In the genomic region with DNA sequence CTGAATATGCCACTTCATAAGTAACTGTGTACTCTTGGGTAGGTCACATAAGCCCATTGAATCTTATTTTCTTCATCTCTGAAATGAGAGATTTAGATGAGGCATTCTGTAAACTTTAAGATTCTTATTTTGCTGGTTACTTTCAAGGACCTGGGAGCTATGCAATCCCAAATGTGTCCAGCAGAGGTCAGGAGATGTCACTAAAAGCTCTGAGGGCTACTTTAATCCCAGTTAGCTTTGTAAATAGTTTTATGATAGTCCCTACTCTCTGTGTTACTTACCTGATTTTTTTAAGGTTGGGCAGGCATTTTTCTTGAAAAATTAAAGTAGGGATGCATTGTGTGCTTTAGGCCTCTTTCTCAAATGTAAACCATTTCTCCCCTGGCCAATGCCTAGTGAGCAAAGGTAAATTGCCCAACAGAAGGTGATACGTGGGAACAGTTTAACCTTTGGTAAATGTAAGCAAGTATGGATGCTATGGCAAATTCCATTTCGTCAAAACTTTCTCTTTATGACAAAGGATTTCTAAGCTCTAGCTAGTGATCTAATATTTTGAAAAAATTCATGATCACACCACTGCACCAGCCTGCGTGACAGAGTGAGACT, we compare ENCODE assay signal across 8 cellular contexts. TPM values are rescaled to one million over a fixed set of nuclear protein-coding genes. Genes with fewer than 3 reads are reported as not detected.
A peak's percentile ranks its signal among the peaks of the same experiment; 100 is the strongest.
DNase-seq lines count a peak whose midpoint lies in the region; ATAC-seq and TF ChIP-seq lines count a peak whose summit lies in the region.

No MANE protein-coding gene starts in this region.

- H3K4me1 ChIP-seq in adrenal gland (replicated peaks in 1 of 2) (no peaks in the 10 kb centered on the region), gastrocnemius medialis (peaks cover 0 to 3% of the 10 kb centered on the region in 2 donors)

- no peaks in the 10 kb centered on the region for H3K36me3 ChIP-seq in adrenal gland (replicated peaks in 1 of 2)
- H3K36me3 ChIP-seq in gastrocnemius medialis, result no peaks in the 10 kb centered on the region

- 60 to 62% (median 61%) methylated on average over 3 of the region's 3 CpGs for WGBS in adrenal gland, 4 donors

- no peak overlapping the region for H3K4me3 ChIP-seq in adrenal gland
- H3K4me3 ChIP-seq in gastrocnemius medialis, result no peak overlapping the region

- CTCF ChIA-PET in GM10248 (lab: Yijun Ruan, JAX), result interaction anchor here (0.6 to 9.7 kb wide), 66 partner anchors 9 to 648 kb away, joined by 3 to 141 read pairs (median 5); partner anchors contain the start of gene WSB1

- no peak for TF ChIP-seq POLR2A in adrenal gland (IDR thresholded peaks at IDR 0.05)
- no peak for TF ChIP-seq POLR2A in gastrocnemius medialis (IDR thresholded peaks at IDR 0.05)

- intact Hi-C loops in adrenal gland (cut with DNase I), result loop anchor here (5.0 to 10.0 kb wide), 2 partner anchors 360 to 368 kb away; no protein-coding TSS in a partner anchor
- intact Hi-C loops in left ventricle myocardium superior (cut with micrococcal nuclease), result loop anchor here (5.0 to 10.0 kb wide), 2 partner anchors 118 to 365 kb away; no protein-coding TSS in a partner anchor
- intact Hi-C loops in gastrocnemius medialis (cut with DNase I; ENCODE audit: low total_unique reads), result loop anchor here (1.0 to 5.0 kb wide), 6 partner anchors 96 to 415 kb away; partner anchors contain the start of gene KSR1

- DNase-seq in GM10248 (ENCODE audit: extremely low spot score) (peak; percentile 64), NCI-H1048 (lab: John Stamatoyannopoulos, UW) (peak; percentile 29), T-helper 1 cell (peak; percentile 41 to 70 (median 60)), adrenal gland (peak; percentile 58 to 95 (median 84)), left ventricle myocardium superior (peak; percentile 59), gastrocnemius medialis (peak; percentile 38 to 70)

- peak; percentile 85 for TF ChIP-seq CTCF in GM10248 (IDR thresholded peaks at IDR 0.05; ENCODE audit: control extremely low read depth, extremely low read depth, low read depth, missing control alignments)
- TF ChIP-seq CTCF in adrenal gland (IDR thresholded peaks at IDR 0.05), result peak; percentile 87 to 95 (median 92)
- TF ChIP-seq CTCF in gastrocnemius medialis (IDR thresholded peaks at IDR 0.05 in 4 of 5, conservative IDR thresholded peaks at IDR 0.05 in 1 of 5), result peak; percentile 87 to 94 (median 92)

- ATAC-seq in left ventricle myocardium superior, result peak; percentile 77
- peak; percentile 87 to 89 for ATAC-seq in gastrocnemius medialis
- no peak for ATAC-seq in GM19455 (IDR thresholded peaks at IDR 0.05; ENCODE audit: unreplicated experiment)
- no peak for ATAC-seq in HG02870 (IDR thresholded peaks at IDR 0.05; ENCODE audit: unreplicated experiment)

- H3K9me3 ChIP-seq in adrenal gland (replicated peaks in 1 of 3) (no peaks in the 10 kb centered on the region), gastrocnemius medialis (no peaks in the 10 kb centered on the region)

- H3K27me3 ChIP-seq in adrenal gland (no peaks in the 10 kb centered on the region), gastrocnemius medialis (no peaks in the 10 kb centered on the region)

- H3K27ac ChIP-seq in adrenal gland, result no peak overlapping the region
- no peak overlapping the region for H3K27ac ChIP-seq in gastrocnemius medialis

- in situ Hi-C loops in gastrocnemius medialis (cut with MboI; ENCODE audit: low sequenced_read_pairs in 4 of 4), result loop anchor here in 3 of 4 donors (5.0 to 25.0 kb wide), 4 partner anchors 250 to 368 kb away; no protein-coding TSS in a partner anchor

- POLR2A ChIA-PET in GM10248 (lab: Yijun Ruan, JAX), result interaction anchor here (1.2 kb wide), 1 partner anchor 96 kb away, joined by 5 read pairs; no protein-coding TSS in a partner anchor

RNA-seq across cellular contexts. Expression of gene WSB1, which starts 57.1 kb away (rescaled TPM):
- 100 to 1,000 TPM in 4 of 8 donors, 10 to 100 TPM in 4; 27.5 to 147 (median 100) TPM for total RNA-seq in adrenal gland
- 10 to 100 TPM; 51.0 to 77.5 (median 76.7) TPM for polyA plus RNA-seq in adrenal gland
- 47.9 TPM for total RNA-seq in left ventricle myocardium superior
- 10 to 100 TPM; 15.8 to 48.1 (median 20.4) TPM for total RNA-seq in gastrocnemius medialis

Comparison
In these comparisons a context has a peak if more than half of its experiments do, and no peak if none do; other contexts are left out.
1. DNase-seq: peak in every context shown above with its lines; median percentile 84 in adrenal gland; 64 in GM10248; 60 in T-helper 1 cell; 59 in left ventricle myocardium superior; 54 in gastrocnemius medialis; 29 in NCI-H1048.
2. ATAC-seq: peak in left ventricle myocardium superior (single experiment) and gastrocnemius medialis (2 of 2); none in GM19455 (single experiment) and HG02870 (single experiment).
3. Peak in every context shown above with its lines, with median percentiles within 50 percentile points of each other: CTCF ChIP-seq.